29 cellular contexts compared by ENCODE assay signal in genomic region chr4:40645576-40645975, GRCh38.
"Had no signal": no experiment of that assay in that cellular context is flagged by ENCODE, and none has a peak within 500 bp of the region (broad histone marks: within the 10 kb centered on the region; RNA-seq: fewer than 3 reads in every experiment).

No MANE protein-coding gene starts in this region.

- H3K4me3 ChIP-seq: ovary, psoas muscle, right lobe of liver, sigmoid colon, smooth muscle cell, spleen, suprapubic skin, testis, tibial artery, transverse colon, upper lobe of right lung, uterus had no signal

- ATAC-seq: naive thymus-derived CD8-positive, alpha-beta T cell; natural killer cell treated with Interleukin-12 subunit alpha and Interleukin-12 subunit beta and Interleukin-15 and Interleukin-18, amount 100 ng/mL, for 72 hours; psoas muscle; right cardiac atrium; right lobe of liver; stimulated activated memory B cell treated with anti-CD40 and anti-IgM and Interleukin-4, amounts not matched to agents 10 μg/mL and 1 μg/mL and 100 μg/mL, for 72 hours; stimulated activated naive CD8-positive, alpha-beta T cell treated with anti-CD3 and anti-CD28 coated beads, Interleukin-15, amount 100 ng/mL, for 72 hours; stimulated activated naive CD8-positive, alpha-beta T cell treated with anti-CD3 and anti-CD28 coated beads, Interleukin-15, Interleukin-2, amounts not matched to agents 100 U/mL and 50 U/mL, for 24 hours; upper lobe of right lung had no signal

- H3K27me3 ChIP-seq: ovary, right lobe of liver, sigmoid colon, spleen, suprapubic skin, testis, tibial artery, transverse colon, upper lobe of right lung, uterus had no signal

- DNase-seq: naive thymus-derived CD8-positive, alpha-beta T cell; nephron progenitor cell; occipital lobe; ovary; posterior cingulate gyrus; psoas muscle; right cardiac atrium; right lobe of liver; sigmoid colon; spleen; stimulated activated CD4-positive, alpha-beta T cell treated with anti-CD3 and anti-CD28 coated beads, Interleukin-12 subunit alpha, Interleukin-12 subunit beta, amount 100 ng/mL, for 4 hours; stimulated activated CD4-positive, alpha-beta T cell treated with anti-CD3 and anti-CD28 coated beads, Interleukin-1b, Interleukin-23, amount 100 ng/mL, for 48 hours; stimulated activated CD4-positive, alpha-beta T cell treated with anti-CD3 and anti-CD28 coated beads, Interleukin-4, amount 100 ng/mL, for 1 hour; stimulated activated CD4-positive, alpha-beta T cell treated with anti-CD3 and anti-CD28 coated beads, Interleukin-4, amount 100 ng/mL, for 4 hours; stimulated activated CD8-positive, alpha-beta memory T cell treated with anti-CD3 and anti-CD28 coated beads, Interleukin-4, amount 100 ng/mL, for 48 hours; stimulated activated naive CD4-positive, alpha-beta T cell; stimulated activated naive CD8-positive, alpha-beta T cell treated with anti-CD3 and anti-CD28 coated beads, Interleukin-15, amount 100 ng/mL, for 72 hours; stimulated activated naive CD8-positive, alpha-beta T cell treated with anti-CD3 and anti-CD28 coated beads, Interleukin-15, Interleukin-2, amounts not matched to agents 100 U/mL and 50 U/mL, for 24 hours; substantia nigra; testis; tibial artery; transverse colon; upper lobe of right lung; uterus had no signal

- H3K27ac ChIP-seq: ovary, parathyroid adenoma, psoas muscle, right lobe of liver, sigmoid colon, spleen, suprapubic skin, testis, tibial artery, transverse colon, upper lobe of right lung, uterus had no signal

- H3K79me2 ChIP-seq: parathyroid adenoma had no signal

- H2AFZ ChIP-seq: parathyroid adenoma had no signal

- H3K4me1 ChIP-seq: parathyroid adenoma, psoas muscle, right lobe of liver, sigmoid colon, suprapubic skin, testis, tibial artery, transverse colon, upper lobe of right lung, uterus had no signal

- H3K36me3 ChIP-seq: ovary, right lobe of liver, sigmoid colon, spleen, suprapubic skin, tibial artery, transverse colon, upper lobe of right lung, uterus had no signal

- H3K4me2 ChIP-seq: smooth muscle cell had no signal

- H3K9me3 ChIP-seq: ovary, psoas muscle, right lobe of liver, sigmoid colon, spleen, suprapubic skin, testis, tibial artery, transverse colon, upper lobe of right lung, uterus had no signal
